ENCODE assay signal across 8 cellular contexts in genomic region chr7:128405345-128406146, GRCh38. TPM values are rescaled to one million over a fixed set of nuclear protein-coding genes. Genes with fewer than 3 reads are reported as not detected.
A peak's percentile ranks its signal among the peaks of the same experiment; 100 is the strongest.
DNase-seq lines count a peak whose midpoint lies in the region; ATAC-seq and TF ChIP-seq lines count a peak whose summit lies in the region.

No MANE protein-coding gene starts in this region.

- peak overlapping the region; percentile 60 for H2AFZ ChIP-seq in KMS-11 (ENCODE audit: low read depth)

- peak overlapping the region; percentile 93 for H3K4me3 Mint-ChIP-seq in dendritic cell treated with granulocyte-macrophage colony-stimulating factor and Interleukin-4, amounts not matched to agents 40 ng/mL and 50 ng/mL, for 4 days
- H3K4me3 Mint-ChIP-seq in memory B cell: peak overlapping the region; percentile 86
- peak overlapping the region; percentile 83 for H3K4me3 Mint-ChIP-seq in stimulated activated effector memory CD8-positive, alpha-beta T cell treated with anti-CD3 and anti-CD28 coated beads, Interleukin-12 subunit alpha, Interleukin-12 subunit beta, amount 100 ng/mL, for 72 hours

- TF ChIP-seq CTCF in KMS-11 (conservative IDR thresholded peaks at IDR 0.05; ENCODE audit: low read depth, low read length): no peak

- peaks cover 6% of the 10 kb centered on the region for H4K20me1 ChIP-seq in KMS-11 (ENCODE audit: insufficient read depth)

- H3K36me3 Mint-ChIP-seq in dendritic cell treated with granulocyte-macrophage colony-stimulating factor and Interleukin-4, amounts not matched to agents 40 ng/mL and 50 ng/mL, for 4 days (ENCODE audit: low read depth): peaks cover 73% of the 10 kb centered on the region
- peaks cover under 1% of the 10 kb centered on the region for H3K36me3 Mint-ChIP-seq in memory B cell
- peaks cover 50% of the 10 kb centered on the region for H3K36me3 Mint-ChIP-seq in stimulated activated effector memory CD8-positive, alpha-beta T cell treated with anti-CD3 and anti-CD28 coated beads, Interleukin-12 subunit alpha, Interleukin-12 subunit beta, amount 100 ng/mL, for 72 hours

- peak overlapping the region; percentile 65 for H3K4me3 ChIP-seq in KMS-11 (IDR thresholded peaks at IDR 0.05; ENCODE audit: insufficient read depth, low read depth, low read length)

- H3K4me2 ChIP-seq in KMS-11: peak overlapping the region; percentile 100

- peak overlapping the region; percentile 14 for H3K27ac ChIP-seq in KMS-11

- no peaks in the 10 kb centered on the region for H3K9me3 Mint-ChIP-seq in dendritic cell treated with granulocyte-macrophage colony-stimulating factor and Interleukin-4, amounts not matched to agents 40 ng/mL and 50 ng/mL, for 4 days
- H3K9me3 Mint-ChIP-seq in memory B cell: no peaks in the 10 kb centered on the region
- no peaks in the 10 kb centered on the region for H3K9me3 Mint-ChIP-seq in stimulated activated effector memory CD8-positive, alpha-beta T cell treated with anti-CD3 and anti-CD28 coated beads, Interleukin-12 subunit alpha, Interleukin-12 subunit beta, amount 100 ng/mL, for 72 hours

- peak; percentile 34 for DNase-seq in ELF-1 (ENCODE audit: low read depth, low spot score)
- peak; percentile 10 for DNase-seq in activated CD4-positive, CD25-positive, alpha-beta regulatory T cell treated with anti-CD3 and anti-CD28 coated beads, Interleukin-2, amount 50 U/mL, for 16 hours (ENCODE audit: low read depth, low spot score)
- peak; percentile 45 to 53 for DNase-seq in memory B cell (ENCODE audit: low spot score in 2 of 2)
- DNase-seq in stimulated activated effector memory CD8-positive, alpha-beta T cell treated with anti-CD3 and anti-CD28 coated beads, Interleukin-12 subunit alpha, Interleukin-12 subunit beta, amount 100 ng/mL, for 72 hours (ENCODE audit: low spot score in 2 of 2): peak in 1 of 2 donors; percentile 67
- no peak for DNase-seq in occipital lobe (lab: John Stamatoyannopoulos, UW)

- peak overlapping the region; percentile 96 for H3K27ac Mint-ChIP-seq in dendritic cell treated with granulocyte-macrophage colony-stimulating factor and Interleukin-4, amounts not matched to agents 40 ng/mL and 50 ng/mL, for 4 days
- peak overlapping the region; percentile 53 for H3K27ac Mint-ChIP-seq in memory B cell
- H3K27ac Mint-ChIP-seq in stimulated activated effector memory CD8-positive, alpha-beta T cell treated with anti-CD3 and anti-CD28 coated beads, Interleukin-12 subunit alpha, Interleukin-12 subunit beta, amount 100 ng/mL, for 72 hours: peak overlapping the region; percentile 87

- ATAC-seq in memory B cell (ENCODE audit: low read depth): peak; percentile 29
- peak; percentile 14 for ATAC-seq in stimulated activated effector memory CD8-positive, alpha-beta T cell treated with anti-CD3 and anti-CD28 coated beads, Interleukin-12 subunit alpha, Interleukin-12 subunit beta, amount 100 ng/mL, for 72 hours
- ATAC-seq in GM21367 (IDR thresholded peaks at IDR 0.05; ENCODE audit: unreplicated experiment): no peak

- H3K79me2 ChIP-seq in KMS-11 (ENCODE audit: insufficient read depth, low read depth): peaks cover 31% of the 10 kb centered on the region

- H3K4me1 ChIP-seq in KMS-11 (ENCODE audit: low read depth, poor library complexity, severe bottlenecking): peaks cover 30% of the 10 kb centered on the region

- no peaks in the 10 kb centered on the region for H3K36me3 ChIP-seq in KMS-11 (ENCODE audit: insufficient read depth)

- intact Hi-C loops in dendritic cell treated with granulocyte-macrophage colony-stimulating factor and Interleukin-4, amounts not matched to agents 40 ng/mL and 50 ng/mL, for 4 days (cut with micrococcal nuclease): no loop called here

- H3K9ac ChIP-seq in KMS-11: peak overlapping the region; percentile 92

- no peaks in the 10 kb centered on the region for H3K27me3 Mint-ChIP-seq in dendritic cell treated with granulocyte-macrophage colony-stimulating factor and Interleukin-4, amounts not matched to agents 40 ng/mL and 50 ng/mL, for 4 days
- H3K27me3 Mint-ChIP-seq in memory B cell: no peaks in the 10 kb centered on the region

- H3K27me3 ChIP-seq in KMS-11 (ENCODE audit: insufficient read depth, low read depth): peaks cover 9% of the 10 kb centered on the region; the same call in 1 of the 2 replicates

- peaks cover 52% of the 10 kb centered on the region for H3K4me1 Mint-ChIP-seq in dendritic cell treated with granulocyte-macrophage colony-stimulating factor and Interleukin-4, amounts not matched to agents 40 ng/mL and 50 ng/mL, for 4 days (ENCODE audit: low read depth)
- H3K4me1 Mint-ChIP-seq in memory B cell: peaks cover 33% of the 10 kb centered on the region
- peaks cover 57% of the 10 kb centered on the region for H3K4me1 Mint-ChIP-seq in stimulated activated effector memory CD8-positive, alpha-beta T cell treated with anti-CD3 and anti-CD28 coated beads, Interleukin-12 subunit alpha, Interleukin-12 subunit beta, amount 100 ng/mL, for 72 hours

RNA-seq across cellular contexts. Expression of gene IMPDH1, which starts 4.2 kb away (rescaled TPM):
- 27.0 TPM for total RNA-seq in occipital lobe

RNA-seq across cellular contexts. Expression of gene PRRT4, which starts 44.1 kb away (rescaled TPM):
- total RNA-seq in occipital lobe: 2.7 TPM

RNA-seq across cellular contexts. Expression of gene HILPDA, which starts 50.1 kb away (rescaled TPM):
- 27.5 TPM for total RNA-seq in occipital lobe
